In the genomic region with DNA sequence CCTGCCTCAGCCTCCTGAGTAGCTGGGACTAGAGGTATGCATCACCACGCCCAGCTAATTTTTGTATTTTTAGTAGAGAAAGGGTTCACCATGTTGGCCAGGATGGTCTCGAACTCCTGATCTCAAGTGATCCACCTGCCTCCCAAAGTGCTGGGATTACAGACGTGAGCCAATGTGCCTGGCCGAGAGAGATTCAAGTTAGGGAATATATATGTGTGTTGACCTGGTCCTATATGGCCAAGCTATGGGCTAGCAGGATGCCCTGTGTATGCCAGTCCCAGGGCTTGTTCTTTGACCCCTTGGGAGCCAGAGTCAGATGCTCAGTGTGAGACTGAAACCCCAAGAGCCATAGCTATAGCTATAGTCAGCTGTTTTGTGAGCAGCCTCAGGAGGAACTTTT, we compare ENCODE assay signal across 11 cellular contexts.
DNase-seq lines count a peak whose midpoint lies in the region; TF ChIP-seq lines count a peak whose summit lies in the region.
"Had no signal": no experiment of that assay in that cellular context is flagged by ENCODE, and none has a peak within 500 bp of the region (broad histone marks: within the 10 kb centered on the region; RNA-seq: fewer than 3 reads in every experiment).

No MANE protein-coding gene starts in this region.

- H3K27me3 Mint-ChIP-seq in T-helper 2 cell treated with Interferon-gamma antibody and Interleukin-4, amounts not matched to agents 5 μg/mL and 100 μg/mL, for 36 hours (ENCODE audit: low read depth): no peaks in the 10 kb centered on the region
- H3K27me3 Mint-ChIP-seq in activated naive CD8-positive, alpha-beta T cell: no peaks in the 10 kb centered on the region
- no peaks in the 10 kb centered on the region for H3K27me3 Mint-ChIP-seq in nephron progenitor cell (ENCODE audit: low read depth, poor library complexity)

- peaks cover 67% of the 10 kb centered on the region for H3K36me3 Mint-ChIP-seq in T-helper 2 cell treated with Interferon-gamma antibody and Interleukin-4, amounts not matched to agents 5 μg/mL and 100 μg/mL, for 36 hours (ENCODE audit: low read depth)
- H3K36me3 Mint-ChIP-seq in activated naive CD8-positive, alpha-beta T cell: peaks cover 15% of the 10 kb centered on the region
- H3K36me3 Mint-ChIP-seq in nephron progenitor cell (ENCODE audit: low read depth): peaks cover 40% of the 10 kb centered on the region

- no peaks in the 10 kb centered on the region for H3K9me3 Mint-ChIP-seq in T-helper 2 cell treated with Interferon-gamma antibody and Interleukin-4, amounts not matched to agents 5 μg/mL and 100 μg/mL, for 36 hours
- no peaks in the 10 kb centered on the region for H3K9me3 Mint-ChIP-seq in activated naive CD8-positive, alpha-beta T cell (ENCODE audit: low read depth)
- H3K9me3 Mint-ChIP-seq in nephron progenitor cell: no peaks in the 10 kb centered on the region

- no peak overlapping the region for H3K27ac ChIP-seq in tibial artery

- H3K27me3 ChIP-seq in Loucy (ENCODE audit: insufficient read depth, low read length, poor library complexity, severe bottlenecking): no peaks in the 10 kb centered on the region
- no peaks in the 10 kb centered on the region for H3K27me3 ChIP-seq in tibial artery
- H3K27me3 ChIP-seq: ascending aorta, ovary had no signal

- no peak overlapping the region for H3K9ac ChIP-seq in Loucy (ENCODE audit: low read depth, low read length, poor library complexity, severe bottlenecking)

- H3K4me3 Mint-ChIP-seq in T-helper 2 cell treated with Interferon-gamma antibody and Interleukin-4, amounts not matched to agents 5 μg/mL and 100 μg/mL, for 36 hours: peak overlapping the region; percentile 95
- peak overlapping the region; percentile 92 for H3K4me3 Mint-ChIP-seq in activated naive CD8-positive, alpha-beta T cell
- H3K4me3 Mint-ChIP-seq in nephron progenitor cell: peak overlapping the region; percentile 93

- H2AFZ ChIP-seq in Loucy (ENCODE audit: low read length): no peak overlapping the region

- no peak for DNase-seq in T-helper 2 cell treated with Interferon-gamma antibody and Interleukin-4, amounts not matched to agents 5 μg/mL and 100 μg/mL, for 36 hours (ENCODE audit: low spot score)
- DNase-seq in T-helper 2 cell: no peak
- DNase-seq in nephron progenitor cell: no peak
- no peak for DNase-seq in tibial artery
- DNase-seq in DMS53 (lab: John Stamatoyannopoulos, UW): no peak
- no peak for DNase-seq in stimulated activated naive CD4-positive, alpha-beta T cell treated with Interleukin-2 at 50 U/mL for 16 hours (lab: John Stamatoyannopoulos, UW)
- DNase-seq: effector CD4-positive, alpha-beta T cell had no signal

- H3K9me3 ChIP-seq in Loucy (ENCODE audit: insufficient read depth, low read depth, low read length): no peaks in the 10 kb centered on the region
- no peaks in the 10 kb centered on the region for H3K9me3 ChIP-seq in tibial artery
- H3K9me3 ChIP-seq: ascending aorta, ovary had no signal

- peaks cover 64% of the 10 kb centered on the region for H4K20me1 ChIP-seq in Loucy (ENCODE audit: insufficient read depth, low read length, poor library complexity, severe bottlenecking)

- peaks cover 42% of the 10 kb centered on the region for H3K4me1 Mint-ChIP-seq in T-helper 2 cell treated with Interferon-gamma antibody and Interleukin-4, amounts not matched to agents 5 μg/mL and 100 μg/mL, for 36 hours (ENCODE audit: low read depth)
- peaks cover 53% of the 10 kb centered on the region for H3K4me1 Mint-ChIP-seq in activated naive CD8-positive, alpha-beta T cell (ENCODE audit: low read depth)
- H3K4me1 Mint-ChIP-seq in nephron progenitor cell: peaks cover 48% of the 10 kb centered on the region

- H3K36me3 ChIP-seq in Loucy (ENCODE audit: insufficient read depth, low read length) (peaks cover 37% of the 10 kb centered on the region; the same call in 1 of the 2 replicates), tibial artery (peaks cover 24 to 50% (median 32%) of the 10 kb centered on the region in 3 donors)
- H3K36me3 ChIP-seq: ovary had no signal

- intact Hi-C loops in tibial artery (cut with DNase I; ENCODE audit: low total_unique reads): loop anchor here (5.0 kb wide), 1 partner anchor 36 kb away; no protein-coding TSS in a partner anchor

- peaks cover 55% of the 10 kb centered on the region for H3K4me1 ChIP-seq in Loucy (ENCODE audit: insufficient read depth, low read length, poor library complexity, severe bottlenecking)
- H3K4me1 ChIP-seq in tibial artery: peaks cover 0 to 46% (median 39%) of the 10 kb centered on the region in 4 donors

- H3K4me2 ChIP-seq in Loucy (ENCODE audit: low read depth, low read length, poor library complexity, severe bottlenecking): peak overlapping the region; percentile 92

- TF ChIP-seq CTCF in Loucy (conservative IDR thresholded peaks at IDR 0.05; ENCODE audit: low read length) (no peak), nephron progenitor cell (IDR thresholded peaks at IDR 0.05) (no peak), tibial artery (IDR thresholded peaks at IDR 0.05) (no peak)

- no peak overlapping the region for H3K4me3 ChIP-seq in Loucy (ENCODE audit: low read length, poor library complexity, severe bottlenecking)
- H3K4me3 ChIP-seq in tibial artery: no peak overlapping the region
- H3K4me3 ChIP-seq: ovary had no signal

- H3F3A ChIP-seq in Loucy (ENCODE audit: low read depth): peaks cover 3% of the 10 kb centered on the region; the same call in 1 of the 2 replicates

- peak overlapping the region; percentile 55 for H3K27ac Mint-ChIP-seq in T-helper 2 cell treated with Interferon-gamma antibody and Interleukin-4, amounts not matched to agents 5 μg/mL and 100 μg/mL, for 36 hours
- H3K27ac Mint-ChIP-seq in activated naive CD8-positive, alpha-beta T cell: peak overlapping the region; percentile 50
- peak overlapping the region; percentile 64 for H3K27ac Mint-ChIP-seq in nephron progenitor cell

- H3K9me2 ChIP-seq in Loucy (replicated peaks; ENCODE audit: low read depth, low read length): no peaks in the 10 kb centered on the region

- H3K79me2 ChIP-seq in Loucy (ENCODE audit: insufficient read depth, low read length): peaks cover 91% of the 10 kb centered on the region
